In genomic region chr4:54099959-54100606, GRCh38 we compare ENCODE assay signal across 1 cellular context.
A peak's percentile ranks its signal among the peaks of the same experiment; 100 is the strongest.
TF ChIP-seq lines count a peak whose summit lies in the region.

Gene GSX2 (plus strand): TSS chr4:54100163. CDS start chr4:54100345, 182 bp downstream.

TF ChIP-seq in WTC11, 78 proteins besides CTCF, POLR2A, EP300 and RAD21 (continued from another document):
- TF ChIP-seq, protein P1, sequence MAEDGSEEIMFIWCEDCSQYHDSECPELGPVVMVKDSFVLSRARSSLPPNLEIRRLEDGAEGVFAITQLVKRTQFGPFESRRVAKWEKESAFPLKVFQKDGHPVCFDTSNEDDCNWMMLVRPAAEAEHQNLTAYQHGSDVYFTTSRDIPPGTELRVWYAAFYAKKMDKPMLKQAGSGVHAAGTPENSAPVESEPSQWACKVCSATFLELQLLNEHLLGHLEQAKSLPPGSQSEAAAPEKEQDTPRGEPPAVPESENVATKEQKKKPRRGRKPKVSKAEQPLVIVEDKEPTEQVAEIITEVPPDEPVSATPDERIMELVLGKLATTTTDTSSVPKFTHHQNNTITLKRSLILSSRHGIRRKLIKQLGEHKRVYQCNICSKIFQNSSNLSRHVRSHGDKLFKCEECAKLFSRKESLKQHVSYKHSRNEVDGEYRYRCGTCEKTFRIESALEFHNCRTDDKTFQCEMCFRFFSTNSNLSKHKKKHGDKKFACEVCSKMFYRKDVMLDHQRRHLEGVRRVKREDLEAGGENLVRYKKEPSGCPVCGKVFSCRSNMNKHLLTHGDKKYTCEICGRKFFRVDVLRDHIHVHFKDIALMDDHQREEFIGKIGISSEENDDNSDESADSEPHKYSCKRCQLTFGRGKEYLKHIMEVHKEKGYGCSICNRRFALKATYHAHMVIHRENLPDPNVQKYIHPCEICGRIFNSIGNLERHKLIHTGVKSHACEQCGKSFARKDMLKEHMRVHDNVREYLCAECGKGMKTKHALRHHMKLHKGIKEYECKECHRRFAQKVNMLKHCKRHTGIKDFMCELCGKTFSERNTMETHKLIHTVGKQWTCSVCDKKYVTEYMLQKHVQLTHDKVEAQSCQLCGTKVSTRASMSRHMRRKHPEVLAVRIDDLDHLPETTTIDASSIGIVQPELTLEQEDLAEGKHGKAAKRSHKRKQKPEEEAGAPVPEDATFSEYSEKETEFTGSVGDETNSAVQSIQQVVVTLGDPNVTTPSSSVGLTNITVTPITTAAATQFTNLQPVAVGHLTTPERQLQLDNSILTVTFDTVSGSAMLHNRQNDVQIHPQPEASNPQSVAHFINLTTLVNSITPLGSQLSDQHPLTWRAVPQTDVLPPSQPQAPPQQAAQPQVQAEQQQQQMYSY (CRISPR knock-in tag; IDR thresholded peaks at IDR 0.05): peak; percentile 25; the same call in 1 of the 2 replicates
- TF ChIP-seq NR2C2 (CRISPR knock-in tag; IDR thresholded peaks at IDR 0.05) (no peak), OVOL2 (CRISPR knock-in tag; IDR thresholded peaks at IDR 0.05; ENCODE audit: borderline replicate concordance) (no peak), RORB (CRISPR knock-in tag; IDR thresholded peaks at IDR 0.05) (no peak)
- TF ChIP-seq, protein P2, sequence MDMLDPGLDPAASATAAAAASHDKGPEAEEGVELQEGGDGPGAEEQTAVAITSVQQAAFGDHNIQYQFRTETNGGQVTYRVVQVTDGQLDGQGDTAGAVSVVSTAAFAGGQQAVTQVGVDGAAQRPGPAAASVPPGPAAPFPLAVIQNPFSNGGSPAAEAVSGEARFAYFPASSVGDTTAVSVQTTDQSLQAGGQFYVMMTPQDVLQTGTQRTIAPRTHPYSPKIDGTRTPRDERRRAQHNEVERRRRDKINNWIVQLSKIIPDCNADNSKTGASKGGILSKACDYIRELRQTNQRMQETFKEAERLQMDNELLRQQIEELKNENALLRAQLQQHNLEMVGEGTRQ (CRISPR knock-in tag; IDR thresholded peaks at IDR 0.05): peak; percentile 71
- TF ChIP-seq, protein P3, sequence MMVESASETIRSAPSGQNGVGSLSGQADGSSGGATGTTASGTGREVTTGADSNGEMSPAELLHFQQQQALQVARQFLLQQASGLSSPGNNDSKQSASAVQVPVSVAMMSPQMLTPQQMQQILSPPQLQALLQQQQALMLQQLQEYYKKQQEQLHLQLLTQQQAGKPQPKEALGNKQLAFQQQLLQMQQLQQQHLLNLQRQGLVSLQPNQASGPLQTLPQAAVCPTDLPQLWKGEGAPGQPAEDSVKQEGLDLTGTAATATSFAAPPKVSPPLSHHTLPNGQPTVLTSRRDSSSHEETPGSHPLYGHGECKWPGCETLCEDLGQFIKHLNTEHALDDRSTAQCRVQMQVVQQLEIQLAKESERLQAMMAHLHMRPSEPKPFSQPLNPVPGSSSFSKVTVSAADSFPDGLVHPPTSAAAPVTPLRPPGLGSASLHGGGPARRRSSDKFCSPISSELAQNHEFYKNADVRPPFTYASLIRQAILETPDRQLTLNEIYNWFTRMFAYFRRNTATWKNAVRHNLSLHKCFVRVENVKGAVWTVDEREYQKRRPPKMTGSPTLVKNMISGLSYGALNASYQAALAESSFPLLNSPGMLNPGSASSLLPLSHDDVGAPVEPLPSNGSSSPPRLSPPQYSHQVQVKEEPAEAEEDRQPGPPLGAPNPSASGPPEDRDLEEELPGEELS (CRISPR knock-in tag; IDR thresholded peaks at IDR 0.05): 0 out of 2 replicates have a peak, but pooled peaks have one; percentile 18
